7 cellular contexts compared by ENCODE assay signal in genomic region chr1:154943649-154944421, GRCh38.
DNase-seq lines count a peak whose midpoint lies in the region; ATAC-seq, FAIRE-seq and TF ChIP-seq lines count a peak whose summit lies in the region.

No MANE protein-coding gene starts in this region.

- peaks cover 57% of the 10 kb centered on the region for H3K4me1 Mint-ChIP-seq in memory B cell

- no peaks in the 10 kb centered on the region for H4K20me1 ChIP-seq in KMS-11 (ENCODE audit: insufficient read depth)

- H3K36me3 Mint-ChIP-seq in memory B cell = peaks cover 6% of the 10 kb centered on the region

- H3K4me2 ChIP-seq in KMS-11 = peak overlapping the region; percentile 76

- FAIRE-seq in urothelium cell line (lab: Jason Lieb, UNC) = no peak

- TF ChIP-seq CTCF in KMS-11 (conservative IDR thresholded peaks at IDR 0.05; ENCODE audit: low read depth, low read length) = peak; percentile 100

- ATAC-seq in memory B cell (ENCODE audit: low read depth) (peak; percentile 34), GM21825 (IDR thresholded peaks at IDR 0.05; ENCODE audit: unreplicated experiment) (no peak)

- H3K36me3 ChIP-seq in KMS-11 (ENCODE audit: insufficient read depth) = no peaks in the 10 kb centered on the region

- no peaks in the 10 kb centered on the region for H3K27me3 Mint-ChIP-seq in memory B cell

- peak overlapping the region; percentile 93 for H3K27ac Mint-ChIP-seq in memory B cell

- H3K9me3 Mint-ChIP-seq in memory B cell = no peaks in the 10 kb centered on the region

- H3K79me2 ChIP-seq in KMS-11 (ENCODE audit: insufficient read depth, low read depth) = no peaks in the 10 kb centered on the region

- peak overlapping the region; percentile 13 for H3K4me3 ChIP-seq in KMS-11 (IDR thresholded peaks at IDR 0.05; ENCODE audit: insufficient read depth, low read depth, low read length)

- H3K9ac ChIP-seq in KMS-11 = peak overlapping the region; percentile 52; the same call in 1 of the 2 replicates

- H3K27ac ChIP-seq in KMS-11 = peak overlapping the region; percentile 84

- H3K4me3 Mint-ChIP-seq in memory B cell = peak overlapping the region; percentile 72

- no peaks in the 10 kb centered on the region for H3K27me3 ChIP-seq in KMS-11 (ENCODE audit: insufficient read depth, low read depth)

- DNase-seq in ELR (ENCODE audit: low read depth) (peak; percentile 45), SW480 (ENCODE audit: low spot score) (peak; percentile 24), cerebellar cortex (ENCODE audit: low spot score) (peak; percentile 49), memory B cell (ENCODE audit: low spot score in 2 of 2) (peak; percentile 34 to 37), urothelium cell line (ENCODE audit: low spot score) (peak; percentile 66)

- H2AFZ ChIP-seq in KMS-11 (ENCODE audit: low read depth) = peak overlapping the region; percentile 4; the same call in 1 of the 2 replicates

- H3K4me1 ChIP-seq in KMS-11 (ENCODE audit: low read depth, poor library complexity, severe bottlenecking) = peaks cover 95% of the 10 kb centered on the region
